Comparison of ENCODE assay signal across 1 cellular context in genomic region chr6:79536969-79537747, GRCh38.
TF ChIP-seq lines count a peak whose summit lies in the region.

Gene LCA5, minus strand, starts transcription at chr6:79537430. Its CDS starts 18,536 bp downstream, at chr6:79518894.

TF ChIP-seq in K562, 482 proteins besides CTCF, POLR2A, EP300 and RAD21 (continued from another document and continues in another):
- TF ChIP-seq, protein P1, sequence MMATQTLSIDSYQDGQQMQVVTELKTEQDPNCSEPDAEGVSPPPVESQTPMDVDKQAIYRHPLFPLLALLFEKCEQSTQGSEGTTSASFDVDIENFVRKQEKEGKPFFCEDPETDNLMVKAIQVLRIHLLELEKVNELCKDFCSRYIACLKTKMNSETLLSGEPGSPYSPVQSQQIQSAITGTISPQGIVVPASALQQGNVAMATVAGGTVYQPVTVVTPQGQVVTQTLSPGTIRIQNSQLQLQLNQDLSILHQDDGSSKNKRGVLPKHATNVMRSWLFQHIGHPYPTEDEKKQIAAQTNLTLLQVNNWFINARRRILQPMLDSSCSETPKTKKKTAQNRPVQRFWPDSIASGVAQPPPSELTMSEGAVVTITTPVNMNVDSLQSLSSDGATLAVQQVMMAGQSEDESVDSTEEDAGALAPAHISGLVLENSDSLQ (IDR thresholded peaks at IDR 0.05): peak; percentile 86
- peak; percentile 17; the same call in 1 of the 2 replicates for TF ChIP-seq NBN (IDR thresholded peaks at IDR 0.05; ENCODE audit: low read depth)
- no peak for TF ChIP-seq ZNF184 (CRISPR knock-in tag; IDR thresholded peaks at IDR 0.05)
- no peak for TF ChIP-seq ZC3H8 (IDR thresholded peaks at IDR 0.05)
- no peak for TF ChIP-seq CTCFL (IDR thresholded peaks at IDR 0.05; ENCODE audit: borderline replicate concordance, insufficient read depth, low read depth, low read length, poor library complexity, severe bottlenecking)
- TF ChIP-seq MCM2 (IDR thresholded peaks at IDR 0.05; ENCODE audit: low read depth): no peak
- TF ChIP-seq NFATC3 (IDR thresholded peaks at IDR 0.05): no peak
- TF ChIP-seq, protein P2, sequence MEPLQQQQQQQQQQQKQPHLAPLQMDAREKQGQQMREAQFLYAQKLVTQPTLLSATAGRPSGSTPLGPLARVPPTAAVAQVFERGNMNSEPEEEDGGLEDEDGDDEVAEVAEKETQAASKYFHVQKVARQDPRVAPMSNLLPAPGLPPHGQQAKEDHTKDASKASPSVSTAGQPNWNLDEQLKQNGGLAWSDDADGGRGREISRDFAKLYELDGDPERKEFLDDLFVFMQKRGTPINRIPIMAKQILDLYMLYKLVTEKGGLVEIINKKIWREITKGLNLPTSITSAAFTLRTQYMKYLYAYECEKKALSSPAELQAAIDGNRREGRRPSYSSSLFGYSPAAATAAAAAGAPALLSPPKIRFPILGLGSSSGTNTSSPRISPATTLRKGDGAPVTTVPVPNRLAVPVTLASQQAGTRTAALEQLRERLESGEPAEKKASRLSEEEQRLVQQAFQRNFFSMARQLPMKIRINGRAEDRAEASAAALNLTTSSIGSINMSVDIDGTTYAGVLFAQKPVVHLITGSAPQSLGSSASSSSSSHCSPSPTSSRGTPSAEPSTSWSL (CRISPR knock-in tag; IDR thresholded peaks at IDR 0.05; ENCODE audit: borderline replicate concordance): no peak
- TF ChIP-seq FOS (IDR thresholded peaks at IDR 0.05; ENCODE audit: extremely low read depth, insufficient read length): peak; percentile 94
- TF ChIP-seq ZFX (CRISPR knock-in tag; IDR thresholded peaks at IDR 0.05): peak; percentile 95
- TF ChIP-seq DACH1 (IDR thresholded peaks at IDR 0.05; ENCODE audit: partially characterized antibody): peak; percentile 72
- TF ChIP-seq PRPF4 (IDR thresholded peaks at IDR 0.05; ENCODE audit: insufficient read depth, low read depth, low read length, poor library complexity, severe bottlenecking): no peak
- peak; percentile 26 for TF ChIP-seq FIP1L1 (IDR thresholded peaks at IDR 0.05; ENCODE audit: low read depth, low read length, poor library complexity, severe bottlenecking)
- TF ChIP-seq SNRNP70 (optimal IDR thresholded peaks at IDR 0.05; ENCODE audit: low read depth, low read length): no peak
- no peak for TF ChIP-seq RBM39 (optimal IDR thresholded peaks at IDR 0.05; ENCODE audit: low read depth, low read length)
- no peak for TF ChIP-seq DNMT1 (IDR thresholded peaks at IDR 0.05)
- no peak for TF ChIP-seq ZNF445 (CRISPR knock-in tag; IDR thresholded peaks at IDR 0.05; ENCODE audit: low read depth)
- TF ChIP-seq XRCC4 (IDR thresholded peaks at IDR 0.05; ENCODE audit: extremely low read depth, insufficient read depth, insufficient read length): no peak
- no peak for TF ChIP-seq ZKSCAN3 (CRISPR knock-in tag; IDR thresholded peaks at IDR 0.05)
- no peak for TF ChIP-seq ERF (CRISPR knock-in tag; IDR thresholded peaks at IDR 0.05)
- TF ChIP-seq ZNF143 (CRISPR knock-in tag; IDR thresholded peaks at IDR 0.05): no peak
- TF ChIP-seq CBX8 (IDR thresholded peaks at IDR 0.05; ENCODE audit: borderline replicate concordance, extremely low read depth, low read depth, low read length, poor library complexity, severe bottlenecking): no peak
- TF ChIP-seq SUPT5H (IDR thresholded peaks at IDR 0.05): peak; percentile 78
- no peak for TF ChIP-seq ZNF212 (CRISPR knock-in tag; IDR thresholded peaks at IDR 0.05)
- no peak for TF ChIP-seq ZNF75A (CRISPR knock-in tag; IDR thresholded peaks at IDR 0.05)
- no peak for TF ChIP-seq YBX1 (IDR thresholded peaks at IDR 0.05)
- TF ChIP-seq ZNF830 (CRISPR knock-in tag; IDR thresholded peaks at IDR 0.05): no peak
- no peak; the same call in 1 of the 2 replicates for TF ChIP-seq L3MBTL2 (IDR thresholded peaks at IDR 0.05)
- no peak for TF ChIP-seq SIRT6 (IDR thresholded peaks at IDR 0.05; ENCODE audit: low read depth, low read length)
- no peak for TF ChIP-seq ZNF407 (IDR thresholded peaks at IDR 0.05; ENCODE audit: low read depth)
- TF ChIP-seq, protein P3, sequence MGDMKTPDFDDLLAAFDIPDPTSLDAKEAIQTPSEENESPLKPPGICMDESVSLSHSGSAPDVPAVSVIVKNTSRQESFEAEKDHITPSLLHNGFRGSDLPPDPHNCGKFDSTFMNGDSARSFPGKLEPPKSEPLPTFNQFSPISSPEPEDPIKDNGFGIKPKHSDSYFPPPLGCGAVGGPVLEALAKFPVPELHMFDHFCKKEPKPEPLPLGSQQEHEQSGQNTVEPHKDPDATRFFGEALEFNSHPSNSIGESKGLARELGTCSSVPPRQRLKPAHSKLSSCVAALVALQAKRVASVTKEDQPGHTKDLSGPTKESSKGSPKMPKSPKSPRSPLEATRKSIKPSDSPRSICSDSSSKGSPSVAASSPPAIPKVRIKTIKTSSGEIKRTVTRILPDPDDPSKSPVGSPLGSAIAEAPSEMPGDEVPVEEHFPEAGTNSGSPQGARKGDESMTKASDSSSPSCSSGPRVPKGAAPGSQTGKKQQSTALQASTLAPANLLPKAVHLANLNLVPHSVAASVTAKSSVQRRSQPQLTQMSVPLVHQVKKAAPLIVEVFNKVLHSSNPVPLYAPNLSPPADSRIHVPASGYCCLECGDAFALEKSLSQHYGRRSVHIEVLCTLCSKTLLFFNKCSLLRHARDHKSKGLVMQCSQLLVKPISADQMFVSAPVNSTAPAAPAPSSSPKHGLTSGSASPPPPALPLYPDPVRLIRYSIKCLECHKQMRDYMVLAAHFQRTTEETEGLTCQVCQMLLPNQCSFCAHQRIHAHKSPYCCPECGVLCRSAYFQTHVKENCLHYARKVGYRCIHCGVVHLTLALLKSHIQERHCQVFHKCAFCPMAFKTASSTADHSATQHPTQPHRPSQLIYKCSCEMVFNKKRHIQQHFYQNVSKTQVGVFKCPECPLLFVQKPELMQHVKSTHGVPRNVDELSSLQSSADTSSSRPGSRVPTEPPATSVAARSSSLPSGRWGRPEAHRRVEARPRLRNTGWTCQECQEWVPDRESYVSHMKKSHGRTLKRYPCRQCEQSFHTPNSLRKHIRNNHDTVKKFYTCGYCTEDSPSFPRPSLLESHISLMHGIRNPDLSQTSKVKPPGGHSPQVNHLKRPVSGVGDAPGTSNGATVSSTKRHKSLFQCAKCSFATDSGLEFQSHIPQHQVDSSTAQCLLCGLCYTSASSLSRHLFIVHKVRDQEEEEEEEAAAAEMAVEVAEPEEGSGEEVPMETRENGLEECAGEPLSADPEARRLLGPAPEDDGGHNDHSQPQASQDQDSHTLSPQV (IDR thresholded peaks at IDR 0.05): no peak
- peak; percentile 85; the same call in 1 of the 2 replicates for TF ChIP-seq ZEB2 (IDR thresholded peaks at IDR 0.05)
- TF ChIP-seq TFAP4 (CRISPR knock-in tag; IDR thresholded peaks at IDR 0.05; ENCODE audit: borderline replicate concordance): peak; percentile 97
- no peak for TF ChIP-seq ZNF197 (CRISPR knock-in tag; IDR thresholded peaks at IDR 0.05; ENCODE audit: low read depth)
- no peak for TF ChIP-seq TFAM (CRISPR knock-in tag; conservative IDR thresholded peaks at IDR 0.05)
- TF ChIP-seq SMAD1 (IDR thresholded peaks at IDR 0.05; ENCODE audit: low read depth, low read length, partially characterized antibody): no peak
- TF ChIP-seq KLF16 (IDR thresholded peaks at IDR 0.05): no peak
- no peak for TF ChIP-seq CHCHD3 (CRISPR knock-in tag; IDR thresholded peaks at IDR 0.05)
- TF ChIP-seq, protein P4, sequence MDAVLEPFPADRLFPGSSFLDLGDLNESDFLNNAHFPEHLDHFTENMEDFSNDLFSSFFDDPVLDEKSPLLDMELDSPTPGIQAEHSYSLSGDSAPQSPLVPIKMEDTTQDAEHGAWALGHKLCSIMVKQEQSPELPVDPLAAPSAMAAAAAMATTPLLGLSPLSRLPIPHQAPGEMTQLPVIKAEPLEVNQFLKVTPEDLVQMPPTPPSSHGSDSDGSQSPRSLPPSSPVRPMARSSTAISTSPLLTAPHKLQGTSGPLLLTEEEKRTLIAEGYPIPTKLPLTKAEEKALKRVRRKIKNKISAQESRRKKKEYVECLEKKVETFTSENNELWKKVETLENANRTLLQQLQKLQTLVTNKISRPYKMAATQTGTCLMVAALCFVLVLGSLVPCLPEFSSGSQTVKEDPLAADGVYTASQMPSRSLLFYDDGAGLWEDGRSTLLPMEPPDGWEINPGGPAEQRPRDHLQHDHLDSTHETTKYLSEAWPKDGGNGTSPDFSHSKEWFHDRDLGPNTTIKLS (IDR thresholded peaks at IDR 0.05; ENCODE audit: borderline replicate concordance, low read depth): peak; percentile 46; the same call in 1 of the 2 replicates
- no peak for TF ChIP-seq ZZZ3 (IDR thresholded peaks at IDR 0.05)
- TF ChIP-seq HOXB6 (CRISPR knock-in tag; IDR thresholded peaks at IDR 0.05; ENCODE audit: borderline replicate concordance): no peak
- TF ChIP-seq ZNF76 (CRISPR knock-in tag; IDR thresholded peaks at IDR 0.05; ENCODE audit: borderline replicate concordance): no peak
- no peak for TF ChIP-seq KDM2B (CRISPR knock-in tag; IDR thresholded peaks at IDR 0.05)
- TF ChIP-seq, protein P5, sequence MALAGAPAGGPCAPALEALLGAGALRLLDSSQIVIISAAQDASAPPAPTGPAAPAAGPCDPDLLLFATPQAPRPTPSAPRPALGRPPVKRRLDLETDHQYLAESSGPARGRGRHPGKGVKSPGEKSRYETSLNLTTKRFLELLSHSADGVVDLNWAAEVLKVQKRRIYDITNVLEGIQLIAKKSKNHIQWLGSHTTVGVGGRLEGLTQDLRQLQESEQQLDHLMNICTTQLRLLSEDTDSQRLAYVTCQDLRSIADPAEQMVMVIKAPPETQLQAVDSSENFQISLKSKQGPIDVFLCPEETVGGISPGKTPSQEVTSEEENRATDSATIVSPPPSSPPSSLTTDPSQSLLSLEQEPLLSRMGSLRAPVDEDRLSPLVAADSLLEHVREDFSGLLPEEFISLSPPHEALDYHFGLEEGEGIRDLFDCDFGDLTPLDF (CRISPR knock-in tag; IDR thresholded peaks at IDR 0.05): no peak
- no peak for TF ChIP-seq E2F3 (CRISPR knock-in tag; IDR thresholded peaks at IDR 0.05)
- no peak for TF ChIP-seq ZNF699 (CRISPR knock-in tag; IDR thresholded peaks at IDR 0.05; ENCODE audit: insufficient replicate concordance)
- TF ChIP-seq MCM7 (IDR thresholded peaks at IDR 0.05): no peak
